18 cellular contexts compared by ENCODE assay signal in the genomic region with DNA sequence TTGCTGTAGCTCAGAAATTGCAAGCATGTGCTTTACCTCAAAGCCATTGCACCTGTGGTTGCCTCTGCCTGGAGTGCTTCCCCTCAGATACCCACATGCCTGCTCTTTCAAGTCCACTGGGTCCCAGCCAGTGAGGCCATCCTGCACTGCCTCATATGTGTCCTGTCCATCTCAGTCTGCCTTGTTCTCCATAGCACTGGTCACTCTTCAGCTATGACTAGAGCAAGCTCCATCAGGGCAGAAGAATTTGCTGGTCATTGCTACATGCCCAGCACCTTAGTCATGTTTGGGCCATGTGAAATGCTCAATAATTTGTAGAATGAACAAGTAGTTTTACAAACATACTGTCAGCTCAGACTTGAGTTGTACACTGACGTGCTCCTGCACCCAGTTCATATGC.
DNase-seq lines count a peak whose midpoint lies in the region.
"Had no signal": no experiment of that assay in that cellular context is flagged by ENCODE, and none has a peak within 500 bp of the region (broad histone marks: within the 10 kb centered on the region; RNA-seq: fewer than 3 reads in every experiment).

No MANE protein-coding gene starts in this region.

- DNase-seq in A172 (ENCODE audit: low spot score) (peak; percentile 11), HCEC 1CT (peak; percentile 92), amniotic stem cell (lab: John Stamatoyannopoulos, UW) (peak; percentile 41), glomerular visceral epithelial cell (ENCODE audit: extremely low spot score) (peak; percentile 62), hypothalamus (lab: John Stamatoyannopoulos, UW) (no peak), mesenteric fat pad (ENCODE audit: low spot score) (no peak), germinal center (ENCODE audit: low spot score) (no peak), UCSD-AML1 (lab: John Stamatoyannopoulos, UW; ENCODE audit: unreplicated experiment) (no peak)
- DNase-seq: 8988T; activated CD4-positive, CD25-positive, alpha-beta regulatory T cell treated with anti-CD3 and anti-CD28 coated beads, Interleukin-2, amount 50 U/mL, for 72 hours; activated naive CD4-positive, alpha-beta T cell treated with anti-CD3 and anti-CD28 coated beads, Interleukin-2, amount 10 ng/mL, durations not matched to agents 7 days and 5 days; Caco-2; GF-D8; head of caudate nucleus; MM.1S; NCI-H69; stimulated activated naive CD8-positive, alpha-beta T cell treated with anti-CD3 and anti-CD28 coated beads, Interleukin-15, amount 100 ng/mL, for 72 hours; T-helper 1 cell had no signal

Comparison
In these comparisons a context has a peak if more than half of its experiments do, and no peak if none do; other contexts are left out.
1. DNase-seq: peak in A172 (single experiment), HCEC 1CT (single experiment), amniotic stem cell (single experiment) and glomerular visceral epithelial cell (single experiment); none in hypothalamus (0 of 51), mesenteric fat pad (single experiment), germinal center (single experiment) and UCSD-AML1 (single experiment).